Comparison of ENCODE assay signal across 9 cellular contexts in genomic region chr9:77981332-77981731, GRCh38. TPM values are rescaled to one million over a fixed set of nuclear protein-coding genes. Genes with fewer than 3 reads are reported as not detected.
DNase-seq lines count a peak whose midpoint lies in the region; ATAC-seq, FAIRE-seq and TF ChIP-seq lines count a peak whose summit lies in the region.
"Had no signal": no experiment of that assay in that cellular context is flagged by ENCODE, and none has a peak within 500 bp of the region (broad histone marks: within the 10 kb centered on the region; RNA-seq: fewer than 3 reads in every experiment).

No MANE protein-coding gene starts in this region.

- peak overlapping the region; percentile 41 for H3K27ac Mint-ChIP-seq in activated naive CD8-positive, alpha-beta T cell
- H3K27ac Mint-ChIP-seq in activated naive CD8-positive, alpha-beta T cell treated with anti-CD3 and anti-CD28 coated beads, Interleukin-2, amount 50 U/mL, for 24 hours, result no peak overlapping the region

- peaks cover 82% of the 10 kb centered on the region for H3K4me1 Mint-ChIP-seq in activated naive CD8-positive, alpha-beta T cell (ENCODE audit: low read depth)
- H3K4me1 Mint-ChIP-seq in activated naive CD8-positive, alpha-beta T cell treated with anti-CD3 and anti-CD28 coated beads, Interleukin-2, amount 50 U/mL, for 24 hours, result peaks cover 75% of the 10 kb centered on the region

- no peaks in the 10 kb centered on the region for H3K27me3 Mint-ChIP-seq in activated naive CD8-positive, alpha-beta T cell
- no peaks in the 10 kb centered on the region for H3K27me3 Mint-ChIP-seq in activated naive CD8-positive, alpha-beta T cell treated with anti-CD3 and anti-CD28 coated beads, Interleukin-2, amount 50 U/mL, for 24 hours

- no peaks in the 10 kb centered on the region for H3K27me3 ChIP-seq in foreskin keratinocyte

- no peak for FAIRE-seq in GM19239 (lab: Jason Lieb, UNC)

- no peak for ATAC-seq in activated naive CD8-positive, alpha-beta T cell treated with anti-CD3 and anti-CD28 coated beads, Interleukin-2, amount 50 U/mL, for 24 hours
- peak; percentile 93 for ATAC-seq in foreskin keratinocyte
- no peak for ATAC-seq in HG02970 (IDR thresholded peaks at IDR 0.05; ENCODE audit: low FRiP score, unreplicated experiment)

- TF ChIP-seq CTCF in foreskin keratinocyte (conservative IDR thresholded peaks at IDR 0.05), result peak; percentile 19

- H3K27ac ChIP-seq in foreskin keratinocyte, result peak overlapping the region; percentile 40

- H3K4me3 Mint-ChIP-seq in activated naive CD8-positive, alpha-beta T cell, result peak overlapping the region; percentile 48
- H3K4me3 Mint-ChIP-seq in activated naive CD8-positive, alpha-beta T cell treated with anti-CD3 and anti-CD28 coated beads, Interleukin-2, amount 50 U/mL, for 24 hours, result no peak overlapping the region
- H3K4me3 Mint-ChIP-seq: neural crest cell had no signal

- DNase-seq in activated naive CD8-positive, alpha-beta T cell treated with anti-CD3 and anti-CD28 coated beads, Interleukin-2, amount 50 U/mL, for 24 hours, result no peak
- DNase-seq in SKM-1 treated with dmso at 0.1 percent for 144 hours (lab: John Stamatoyannopoulos, UW; ENCODE audit: unreplicated experiment) (peak; percentile 67), foreskin keratinocyte (peak; percentile 82 to 95), smooth muscle cell of the brain vasculature (ENCODE audit: low read depth, low spot score) (peak; percentile 41), activated gamma-delta T cell treated with Interleukin-2 at 50 U/mL for 16 hours (no peak), GM19239 (ENCODE audit: insufficient read length, low spot score) (no peak)

- no peaks in the 10 kb centered on the region for H3K9me3 Mint-ChIP-seq in activated naive CD8-positive, alpha-beta T cell (ENCODE audit: low read depth)
- H3K9me3 Mint-ChIP-seq in activated naive CD8-positive, alpha-beta T cell treated with anti-CD3 and anti-CD28 coated beads, Interleukin-2, amount 50 U/mL, for 24 hours, result no peaks in the 10 kb centered on the region
- H3K9me3 Mint-ChIP-seq: neural crest cell had no signal

- H3K36me3 Mint-ChIP-seq in activated naive CD8-positive, alpha-beta T cell, result no peaks in the 10 kb centered on the region
- peaks cover 2% of the 10 kb centered on the region for H3K36me3 Mint-ChIP-seq in activated naive CD8-positive, alpha-beta T cell treated with anti-CD3 and anti-CD28 coated beads, Interleukin-2, amount 50 U/mL, for 24 hours (ENCODE audit: low read depth)

- H3K4me1 ChIP-seq in foreskin keratinocyte, result peaks cover 28% of the 10 kb centered on the region

RNA-seq across cellular contexts. Expression of gene GNAQ, which starts 50.3 kb away (rescaled TPM):
- total RNA-seq in foreskin keratinocyte, result 31.3 and 31.6 TPM in 2 replicates
- 8.4 and 10.0 TPM in 2 replicates for polyA plus RNA-seq in foreskin keratinocyte

Comparison
In these comparisons a context has a peak if more than half of its experiments do, and no peak if none do; other contexts are left out.
1. DNase-seq: peak in SKM-1 treated with dmso at 0.1 percent for 144 hours (single experiment), foreskin keratinocyte (2 of 2) and smooth muscle cell of the brain vasculature (single experiment); none in activated naive CD8-positive, alpha-beta T cell treated with anti-CD3 and anti-CD28 coated beads, Interleukin-2, amount 50 U/mL, for 24 hours (single experiment), activated gamma-delta T cell treated with Interleukin-2 at 50 U/mL for 16 hours (single experiment) and GM19239 (single experiment).